ENCODE assay signal across 9 cellular contexts in genomic region chr2:170235860-170236638, GRCh38. TPM values are rescaled to one million over a fixed set of nuclear protein-coding genes. Genes with fewer than 3 reads are reported as not detected.
DNase-seq lines count a peak whose midpoint lies in the region; ATAC-seq and TF ChIP-seq lines count a peak whose summit lies in the region.
"Had no signal": no experiment of that assay in that cellular context is flagged by ENCODE, and none has a peak within 500 bp of the region (broad histone marks: within the 10 kb centered on the region; RNA-seq: fewer than 3 reads in every experiment).

No MANE protein-coding gene starts in this region.

- H3K36me3 Mint-ChIP-seq in activated naive CD4-positive, alpha-beta T cell treated with anti-CD3 and anti-CD28 coated beads, Interleukin-2, amount 50 U/mL, for 72 hours, result no peaks in the 10 kb centered on the region

- H3K4me1 ChIP-seq in Peyer's patch, result no peaks in the 10 kb centered on the region

- H3K9me3 ChIP-seq in Peyer's patch, result no peaks in the 10 kb centered on the region

- TF ChIP-seq POLR2A in Peyer's patch (IDR thresholded peaks at IDR 0.05), result no peak

- TF ChIP-seq CTCF in LNCaP clone FGC (IDR thresholded peaks at IDR 0.05; ENCODE audit: control insufficient read depth, extremely low read depth, insufficient read depth) (peak; percentile 64), Peyer's patch (IDR thresholded peaks at IDR 0.05) (peak in 4 of 6 experiments; percentile 33 to 62 (median 52)), epithelial cell of esophagus (IDR thresholded peaks at IDR 0.05; ENCODE audit: insufficient read depth, low read depth, low read length, missing control alignments) (peak; percentile 64), omental fat pad (IDR thresholded peaks at IDR 0.05) (no peak)

- H3K36me3 ChIP-seq in Peyer's patch, result no peaks in the 10 kb centered on the region

- H3K27ac Mint-ChIP-seq in activated naive CD4-positive, alpha-beta T cell treated with anti-CD3 and anti-CD28 coated beads, Interleukin-2, amount 50 U/mL, for 72 hours, result no peak overlapping the region

- no peak overlapping the region for H3K27ac ChIP-seq in Peyer's patch

- H3K27me3 ChIP-seq in Peyer's patch, result no peaks in the 10 kb centered on the region

- no peaks in the 10 kb centered on the region for H3K9me3 Mint-ChIP-seq in activated naive CD4-positive, alpha-beta T cell treated with anti-CD3 and anti-CD28 coated beads, Interleukin-2, amount 50 U/mL, for 72 hours
- H3K9me3 Mint-ChIP-seq: central memory CD8-positive, alpha-beta T cell had no signal

- H3K4me3 ChIP-seq in LNCaP clone FGC (ENCODE audit: low read depth, low read length) (no peak overlapping the region), Peyer's patch (no peak overlapping the region), epithelial cell of esophagus (ENCODE audit: low read length) (no peak overlapping the region)

- peak in 1 of 2 donors; percentile 46 for DNase-seq in activated naive CD4-positive, alpha-beta T cell treated with anti-CD3 and anti-CD28 coated beads, Interleukin-2, amount 50 U/mL, for 72 hours (ENCODE audit: low spot score in 2 of 2)
- no peak for DNase-seq in activated naive CD4-positive, alpha-beta T cell treated with Interleukin-2 at 50 U/mL for 16 hours
- DNase-seq in LNCaP clone FGC (ENCODE audit: low read depth) (no peak), Peyer's patch (no peak), epithelial cell of esophagus (ENCODE audit: low read depth) (peak; percentile 53), omental fat pad (ENCODE audit: low spot score) (no peak)

- ATAC-seq in activated naive CD4-positive, alpha-beta T cell treated with anti-CD3 and anti-CD28 coated beads, Interleukin-2, amount 50 U/mL, for 72 hours, result peak; percentile 37 to 52
- ATAC-seq in omental fat pad (ENCODE audit: low FRiP score), result peak; percentile 70
- no peak for ATAC-seq in GM18519 (IDR thresholded peaks at IDR 0.05; ENCODE audit: low FRiP score, unreplicated experiment)
- no peak for ATAC-seq in HG03439 (IDR thresholded peaks at IDR 0.05; ENCODE audit: unreplicated experiment)

RNA-seq across cellular contexts. Expression of gene MYO3B, which starts 58.1 kb away (rescaled TPM):
- under 1 TPM; 0.18 to 0.27 TPM for total RNA-seq in activated naive CD4-positive, alpha-beta T cell treated with anti-CD3 and anti-CD28 coated beads, Interleukin-2, amount 50 U/mL, for 72 hours
- not detected for total RNA-seq in Peyer's patch
- not detected for total RNA-seq in omental fat pad

Comparison
In these comparisons a context has a peak if more than half of its experiments do, and no peak if none do; other contexts are left out.
1. ATAC-seq: peak in activated naive CD4-positive, alpha-beta T cell treated with anti-CD3 and anti-CD28 coated beads, Interleukin-2, amount 50 U/mL, for 72 hours (2 of 2) and omental fat pad (single experiment); none in GM18519 (single experiment) and HG03439 (single experiment).
2. CTCF ChIP-seq: peak in LNCaP clone FGC (single experiment), Peyer's patch (4 of 6) and epithelial cell of esophagus (single experiment); none in omental fat pad (0 of 3).